22 cellular contexts compared by ENCODE assay signal in genomic region chr15:51780636-51781035, GRCh38. TPM values are rescaled to one million over a fixed set of nuclear protein-coding genes. Genes with fewer than 3 reads are reported as not detected.
DNase-seq lines count a peak whose midpoint lies in the region; ATAC-seq, FAIRE-seq and TF ChIP-seq lines count a peak whose summit lies in the region.
"Had no signal": no experiment of that assay in that cellular context is flagged by ENCODE, and none has a peak within 500 bp of the region (broad histone marks: within the 10 kb centered on the region; RNA-seq: fewer than 3 reads in every experiment).

No MANE protein-coding gene starts in this region.

- H3K4me1 Mint-ChIP-seq in naive thymus-derived CD8-positive, alpha-beta T cell = peaks cover 0 to 11% (median 8%) of the 10 kb centered on the region in 4 donors

- no peaks in the 10 kb centered on the region for H3K27me3 Mint-ChIP-seq in naive thymus-derived CD8-positive, alpha-beta T cell
- H3K27me3 Mint-ChIP-seq: IgD-negative memory B cell had no signal

- H3K4me1 ChIP-seq in A549 (peaks cover 13% of the 10 kb centered on the region; the same call in 2 of the 3 replicates), mammary epithelial cell (ENCODE audit: insufficient read depth, low read length) (peaks cover 15% of the 10 kb centered on the region)
- H3K4me1 ChIP-seq: BLaER1 had no signal

- TF ChIP-seq POLR2A in A549 (IDR thresholded peaks at IDR 0.05; ENCODE audit: low read length) = no peak
- no peak for TF ChIP-seq POLR2A in NB4 (IDR thresholded peaks at IDR 0.05; ENCODE audit: extremely low read depth, insufficient read length)

- H3K27ac ChIP-seq in A549 (no peak overlapping the region), mammary epithelial cell (ENCODE audit: insufficient read depth, low read depth, low read length) (no peak overlapping the region)
- H3K27ac ChIP-seq: BLaER1 had no signal

- POLR2A ChIA-PET in A549 (lab: Yijun Ruan, JAX) = no interaction called here
- POLR2A ChIA-PET in naive thymus-derived CD8-positive, alpha-beta T cell (lab: Charles Lee) = no interaction called here

- H2AFZ ChIP-seq in mammary epithelial cell (ENCODE audit: low read depth, low read length) = no peak overlapping the region

- H3K9me3 Mint-ChIP-seq in naive thymus-derived CD8-positive, alpha-beta T cell = peaks cover 0 to 3% (median 0%) of the 10 kb centered on the region in 9 donors
- H3K9me3 Mint-ChIP-seq: CD8-positive, alpha-beta T cell; IgD-negative memory B cell had no signal

- H3K9ac ChIP-seq in mammary epithelial cell (ENCODE audit: insufficient read depth, low read length) = no peak overlapping the region
- H3K9ac ChIP-seq: BLaER1 had no signal

- H3K4me3 ChIP-seq in A549 (no peak overlapping the region), NB4 (ENCODE audit: low read depth, low read length) (no peak overlapping the region), mammary epithelial cell (replicated peaks in 1 of 3; ENCODE audit: insufficient read depth in 1 of 3, low read depth in 2 of 3, low read length in 3 of 3) (no peak overlapping the region), fibroblast of pulmonary artery (replicated peaks; ENCODE audit: low read depth, low read length) (no peak overlapping the region)
- H3K4me3 ChIP-seq: BLaER1, GM12878 had no signal

- BruUV-seq in mammary epithelial cell (replicated peaks; lab: Mats Ljungman, UMichigan) = no TSS peak

- no peaks in the 10 kb centered on the region for H3K36me3 ChIP-seq in mammary epithelial cell (ENCODE audit: insufficient read depth, low read length)

- H4K20me1 ChIP-seq in mammary epithelial cell (ENCODE audit: insufficient read depth, low read length) = no peaks in the 10 kb centered on the region
- H4K20me1 ChIP-seq: BLaER1 had no signal

- H3K36me3 Mint-ChIP-seq in naive thymus-derived CD8-positive, alpha-beta T cell = peaks cover 9 to 66% (median 41%) of the 10 kb centered on the region in 3 donors

- H3K9me3 ChIP-seq in A549 (peaks cover 8% of the 10 kb centered on the region; the same call in 1 of the 3 replicates), mammary epithelial cell (replicated peaks; ENCODE audit: insufficient read depth, low read length) (no peaks in the 10 kb centered on the region)

- TF ChIP-seq CTCF in A549 (IDR thresholded peaks at IDR 0.05) (no peak), NB4 (IDR thresholded peaks at IDR 0.05; ENCODE audit: low read depth, low read length) (no peak), mammary epithelial cell (conservative IDR thresholded peaks at IDR 0.05 in 1 of 2, IDR thresholded peaks at IDR 0.05 in 1 of 2; ENCODE audit: extremely low read depth in 1 of 2, insufficient read depth in 1 of 2, low read depth in 1 of 2, low read length in 2 of 2) (no peak), fibroblast of pulmonary artery (IDR thresholded peaks at IDR 0.05; ENCODE audit: low read length, missing control alignments) (no peak)

- H3K4me2 ChIP-seq in A549 (peak overlapping the region; percentile 12; the same call in 1 of the 3 replicates), mammary epithelial cell (ENCODE audit: insufficient read depth, low read depth, low read length) (no peak overlapping the region)
- H3K4me2 ChIP-seq: BLaER1 had no signal

- dilution Hi-C loops in mammary epithelial cell (cut with HindIII; ENCODE audit: low sequenced_read_pairs) = no loop called here

- no peak for TF ChIP-seq RAD21 in A549 (conservative IDR thresholded peaks at IDR 0.05 in 1 of 2, IDR thresholded peaks at IDR 0.05 in 1 of 2)

- in situ Hi-C loops in mammary epithelial cell (cut with MboI; ENCODE audit: low sequenced_read_pairs in 2 of 2) = loop anchor here in 1 of 2 donors (10.0 kb wide), 1 partner anchor 124 kb away; no protein-coding TSS in a partner anchor

- FAIRE-seq in A549 (lab: Jason Lieb, UNC) = no peak
- FAIRE-seq: GM12878, GM18507, GM19239 had no signal

- no peak for TF ChIP-seq EP300 in A549 (IDR thresholded peaks at IDR 0.05)

- no peaks in the 10 kb centered on the region for H3K27me3 ChIP-seq in mammary epithelial cell (ENCODE audit: insufficient read depth, low read length)
- H3K27me3 ChIP-seq: BLaER1 had no signal

- 16% methylated on average over 1 of the region's 1 CpG for WGBS in A549 (ENCODE audit: missing lambda C conversion rate)
- WGBS in mammary epithelial cell (ENCODE audit: low coverage, missing lambda C conversion rate) = 80% methylated on average over 1 of the region's 1 CpG

- intact Hi-C loops in mammary epithelial cell (cut with micrococcal nuclease) = loop anchor here (5.0 kb wide), 2 partner anchors 97 to 297 kb away; no protein-coding TSS in a partner anchor

- DNase-seq in A549 (ENCODE audit: low read depth in 1 of 2, low spot score in 1 of 2) (no peak), NB4 (ENCODE audit: low read depth) (peak; percentile 25), mammary epithelial cell (peak; percentile 42), fibroblast of pulmonary artery (ENCODE audit: low read depth) (peak; percentile 20), NCI-H2196 (lab: John Stamatoyannopoulos, UW; ENCODE audit: unreplicated experiment) (no peak)
- DNase-seq in naive thymus-derived CD8-positive, alpha-beta T cell = no peak
- DNase-seq: CD8-positive, alpha-beta T cell; DMS79; GDM1; H9; Kasumi-1; NCI-H1417; NCI-H187 treated with DMSO at 0.1 percent for 48 hours; NCI-H748 treated with DMSO at 0.1 percent for 48 hours; OCI-M1 had no signal

- ATAC-seq in A549 (no peak), GM18520 (IDR thresholded peaks at IDR 0.05; ENCODE audit: unreplicated experiment) (no peak), GM19035 (IDR thresholded peaks at IDR 0.05; ENCODE audit: unreplicated experiment) (no peak)
- ATAC-seq in naive thymus-derived CD8-positive, alpha-beta T cell = no peak
- ATAC-seq: CD8-positive, alpha-beta T cell; GM12878 had no signal

- no peaks in the 10 kb centered on the region for H3K79me2 ChIP-seq in mammary epithelial cell (ENCODE audit: insufficient read depth, low read length)

- no peak overlapping the region for H3K4me3 Mint-ChIP-seq in naive thymus-derived CD8-positive, alpha-beta T cell
- H3K4me3 Mint-ChIP-seq: CD8-positive, alpha-beta T cell; H9; IgD-negative memory B cell had no signal

- no peak overlapping the region for H3K27ac Mint-ChIP-seq in naive thymus-derived CD8-positive, alpha-beta T cell
- H3K27ac Mint-ChIP-seq: CD8-positive, alpha-beta T cell; H9; IgD-negative memory B cell had no signal

- CTCF ChIA-PET in A549 (lab: Yijun Ruan, JAX) = interaction anchor here (0.5 to 22.4 kb wide), 6 partner anchors 19 to 174 kb away, joined by 3 to 597 read pairs (median 3); no protein-coding TSS in a partner anchor
- CTCF ChIA-PET in mammary epithelial cell (lab: Charles Lee; ENCODE audit: low non-redundant PET) = interaction anchor here (0.6 kb wide), 2 partner anchors 108 to 136 kb away, joined by 3 to 5 read pairs; no protein-coding TSS in a partner anchor

TF ChIP-seq in A549, 52 proteins besides CTCF, POLR2A, EP300 and RAD21:
- TF ChIP-seq ESRRA (IDR thresholded peaks at IDR 0.05; ENCODE audit: borderline replicate concordance, low read length) = no peak
- TF ChIP-seq FOSL2 (IDR thresholded peaks at IDR 0.05) = no peak
- peak; percentile 36 for TF ChIP-seq FOSL2 (CRISPR knock-in tag; IDR thresholded peaks at IDR 0.05)

RNA-seq across cellular contexts. Expression of gene TMOD2, which starts 29.2 kb away (rescaled TPM):
- polyA plus RNA-seq in A549 (2011; rRNA removed) (2.5 and 2.8 TPM in 2 replicates), A549 (2017; fragmentation: RNase III; extraction: RNeasy Plus Mini Kit Qiagen cat#74134 plus additional on column Dnase treatment) (1.6 to 2.1 TPM (median 2.0 TPM) in 3 replicates), mammary epithelial cell (1.8 TPM)
- polyA plus RNA-seq in A549 (2012; cell fraction: cytosol; rRNA removed) = 0.24 and 0.30 TPM in 2 replicates
- 0.18 and 0.31 TPM in 2 replicates for polyA plus RNA-seq in A549 (2012; cell fraction: nucleus; rRNA removed)
- polyA minus RNA-seq in A549 (2011; rRNA and poly(A)+ RNA removed) = 1.2 and 1.4 TPM in 2 replicates
- total RNA-seq in mammary epithelial cell = 10 to 100 TPM; 11.2 to 14.8 TPM
- 7.0 TPM for polyA minus RNA-seq in mammary epithelial cell
- 10 to 100 TPM; 19.9 to 21.0 TPM for total RNA-seq in naive thymus-derived CD8-positive, alpha-beta T cell
- 1 to 10 TPM; 2.9 to 4.4 (median 3.5) TPM for polyA plus RNA-seq in naive thymus-derived CD8-positive, alpha-beta T cell

RNA-seq across cellular contexts. Expression of gene LYSMD2, which starts 43.2 kb away (rescaled TPM):
- polyA plus RNA-seq in A549 (2011; rRNA removed) (29.2 and 32.1 TPM in 2 replicates), A549 (2017; fragmentation: RNase III; extraction: RNeasy Plus Mini Kit Qiagen cat#74134 plus additional on column Dnase treatment) (16.9 to 18.5 TPM (median 18.3 TPM) in 3 replicates), mammary epithelial cell (8.4 TPM)
- polyA plus RNA-seq in A549 (2012; cell fraction: cytosol; rRNA removed) = 11.8 and 14.3 TPM in 2 replicates
- polyA plus RNA-seq in A549 (2012; cell fraction: nucleus; rRNA removed) = 6.2 and 9.6 TPM in 2 replicates
- polyA minus RNA-seq in A549 (2011; rRNA and poly(A)+ RNA removed) = 2.7 and 4.0 TPM in 2 replicates
- total RNA-seq in mammary epithelial cell = 1 to 10 TPM; 5.3 to 7.4 TPM
- 5.3 TPM for polyA minus RNA-seq in mammary epithelial cell
- total RNA-seq in naive thymus-derived CD8-positive, alpha-beta T cell = 10 to 100 TPM; 28.0 to 28.9 TPM
- 10 to 100 TPM; 29.6 to 53.7 (median 35.8) TPM for polyA plus RNA-seq in naive thymus-derived CD8-positive, alpha-beta T cell

RNA-seq across cellular contexts. Expression of gene TMOD3, which starts 48.8 kb away (rescaled TPM):
- 93.2 and 111 TPM in 2 replicates for polyA plus RNA-seq in A549 (2011; rRNA removed)
- polyA plus RNA-seq in A549 (2012; cell fraction: cytosol; rRNA removed) = 11.4 and 13.2 TPM in 2 replicates
- 8.5 and 11.3 TPM in 2 replicates for polyA plus RNA-seq in A549 (2012; cell fraction: nucleus; rRNA removed)
- polyA plus RNA-seq in A549 (2017; fragmentation: RNase III; extraction: RNeasy Plus Mini Kit Qiagen cat#74134 plus additional on column Dnase treatment) = 55.5 to 57.8 TPM (median 57.5 TPM) in 3 replicates
- 29.2 and 34.3 TPM in 2 replicates for polyA minus RNA-seq in A549 (2011; rRNA and poly(A)+ RNA removed)
- total RNA-seq in mammary epithelial cell = 100 to 1,000 TPM in 1 of 2 donors, 10 to 100 TPM in 1; 50.3 to 124 TPM
- 22.2 TPM for polyA plus RNA-seq in mammary epithelial cell
- polyA minus RNA-seq in mammary epithelial cell = 58.6 TPM
- total RNA-seq in naive thymus-derived CD8-positive, alpha-beta T cell = 10 to 100 TPM; 52.5 to 56.7 TPM
- 10 to 100 TPM; 27.6 to 32.6 (median 28.0) TPM for polyA plus RNA-seq in naive thymus-derived CD8-positive, alpha-beta T cell

Comparison
In these comparisons a context has a peak if more than half of its experiments do, and no peak if none do; other contexts are left out.
1. DNase-seq: peak in NB4 (single experiment), mammary epithelial cell (single experiment) and fibroblast of pulmonary artery (single experiment); none in A549 (0 of 2), NCI-H2196 (single experiment) and naive thymus-derived CD8-positive, alpha-beta T cell (0 of 10).